In the genomic region with DNA sequence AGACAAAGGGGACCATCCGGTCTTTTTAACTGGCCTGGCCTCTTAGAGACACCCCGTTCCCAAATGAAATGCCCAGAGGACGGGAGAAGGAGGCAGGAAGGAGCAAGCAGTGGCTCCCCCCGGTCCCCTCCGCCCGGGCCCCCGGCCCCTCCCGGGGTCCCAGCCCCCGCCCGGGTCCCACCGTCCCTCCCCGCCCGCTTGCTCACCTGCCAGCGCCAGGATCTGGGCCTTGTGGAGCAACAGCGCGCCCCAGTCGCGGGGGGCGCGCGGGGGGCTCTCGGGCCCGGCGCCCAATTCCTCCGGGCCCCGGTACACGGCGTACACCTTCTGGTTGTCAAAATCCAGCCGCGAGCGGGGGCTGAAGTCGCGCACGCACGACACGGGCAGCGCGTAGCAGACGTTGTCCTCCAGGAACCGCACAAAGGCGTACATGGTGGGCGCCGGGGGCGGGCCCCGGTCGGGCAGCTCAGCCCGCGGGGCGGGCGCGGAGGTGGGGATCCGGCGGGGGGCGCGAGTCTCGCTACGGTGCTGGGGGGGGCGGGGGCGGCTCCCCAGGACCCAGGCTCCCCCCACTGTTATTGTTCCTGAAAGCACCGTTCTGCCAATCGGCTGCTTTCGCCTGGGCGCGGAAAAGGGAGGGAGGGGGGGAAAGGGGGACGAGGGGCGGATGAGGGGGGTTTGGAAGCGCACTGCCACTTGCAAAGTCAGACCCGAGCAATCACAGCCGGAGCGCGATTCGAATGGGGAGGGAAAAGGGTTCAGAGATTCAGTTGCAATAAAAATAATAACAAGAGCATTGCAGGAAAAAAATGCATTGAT, we compare ENCODE assay signal across 8 cellular contexts. TPM values are rescaled to one million over a fixed set of nuclear protein-coding genes. Genes with fewer than 3 reads are reported as not detected.
A peak's percentile ranks its signal among the peaks of the same experiment; 100 is the strongest.
DNase-seq lines count a peak whose midpoint lies in the region; ATAC-seq and TF ChIP-seq lines count a peak whose summit lies in the region.

Gene BEND5 (minus strand): TSS at position 492 of the 819 bp plus-strand sequence. CDS start 60 bp downstream, at position 432.

- DNase-seq in Ammon's horn (ENCODE audit: low spot score) (peak; percentile 86), PC-3 (peak; percentile 18), hippocampal formation (lab: John Stamatoyannopoulos, UW) (peak; percentile 64 to 72), retinal pigment epithelial cell (ENCODE audit: low read depth) (peak; percentile 19), aorta (peak; percentile 66 to 86)
- peak; percentile 72 for DNase-seq in activated naive CD8-positive, alpha-beta T cell treated with anti-CD3 and anti-CD28 coated beads, Interleukin-2, amount 50 U/mL, for 24 hours

- H3K27ac ChIP-seq in PC-3 (ENCODE audit: low read length) (no peak within 1 kb of the TSS), aorta (ENCODE audit: low read depth in 1 of 2, low read length in 2 of 2) (peak within 1 kb of the TSS; percentile 86 to 96)

- peak within 1 kb of the TSS; percentile 84 for H3K4me2 ChIP-seq in PC-3 (ENCODE audit: low read length)

- peak; percentile 40 for ATAC-seq in HG03175 (IDR thresholded peaks at IDR 0.05; ENCODE audit: unreplicated experiment)
- peak; percentile 62 for ATAC-seq in PC-3
- peak; percentile 64 for ATAC-seq in activated naive CD8-positive, alpha-beta T cell treated with anti-CD3 and anti-CD28 coated beads, Interleukin-2, amount 50 U/mL, for 24 hours
- ATAC-seq in aorta (ENCODE audit: low FRiP score), result peak; percentile 78
- no peak for ATAC-seq in GM21737 (IDR thresholded peaks at IDR 0.05; ENCODE audit: unreplicated experiment)

- H4K20me1 ChIP-seq in PC-3 (ENCODE audit: low read length), result no peaks in the 10 kb centered on the region

- H3K4me3 Mint-ChIP-seq in activated naive CD8-positive, alpha-beta T cell treated with anti-CD3 and anti-CD28 coated beads, Interleukin-2, amount 50 U/mL, for 24 hours, result peak within 1 kb of the TSS; percentile 94

- no peaks in the 10 kb centered on the region for H3K36me3 ChIP-seq in PC-3 (ENCODE audit: low read depth, low read length)
- H3K36me3 ChIP-seq in aorta (ENCODE audit: control insufficient read depth in 1 of 2, insufficient read depth in 2 of 2, low read length in 1 of 2), result no peaks in the 10 kb centered on the region

- 0 to 1% methylated on average over 46 to 72 of the region's 72 CpGs for WGBS in aorta, 2 donors

- POLR2A ChIA-PET in PC-3 (lab: Charles Lee; ENCODE audit: unreplicated experiment), result no interaction called here

- peak within 1 kb of the TSS; percentile 29; the same call in 1 of the 2 replicates for H3K9ac ChIP-seq in PC-3 (ENCODE audit: low read length)

- CTCF ChIA-PET in PC-3 (lab: Charles Lee), result no interaction called here

- no TSS peak for BruUV-seq in PC-3 (replicated peaks; lab: Mats Ljungman, UMichigan)

- H3K79me2 ChIP-seq in PC-3 (ENCODE audit: low read length), result no peaks in the 10 kb centered on the region

- H2AFZ ChIP-seq in PC-3 (ENCODE audit: low read length), result peak within 1 kb of the TSS; percentile 67

- peak within 1 kb of the TSS; percentile 69 for H3K4me3 ChIP-seq in PC-3 (ENCODE audit: low read length)
- H3K4me3 ChIP-seq in retinal pigment epithelial cell (ENCODE audit: low read length), result peak within 1 kb of the TSS; percentile 73
- peak within 1 kb of the TSS; percentile 96 to 97 for H3K4me3 ChIP-seq in aorta (ENCODE audit: low read length in 2 of 2)

- peaks cover 47% of the 10 kb centered on the region for H3K4me1 Mint-ChIP-seq in activated naive CD8-positive, alpha-beta T cell treated with anti-CD3 and anti-CD28 coated beads, Interleukin-2, amount 50 U/mL, for 24 hours

- H3K36me3 Mint-ChIP-seq in activated naive CD8-positive, alpha-beta T cell treated with anti-CD3 and anti-CD28 coated beads, Interleukin-2, amount 50 U/mL, for 24 hours (ENCODE audit: low read depth), result peaks cover 14% of the 10 kb centered on the region

- peak within 1 kb of the TSS; percentile 82 for H3K27ac Mint-ChIP-seq in activated naive CD8-positive, alpha-beta T cell treated with anti-CD3 and anti-CD28 coated beads, Interleukin-2, amount 50 U/mL, for 24 hours

- no peaks in the 10 kb centered on the region for H3K27me3 Mint-ChIP-seq in activated naive CD8-positive, alpha-beta T cell treated with anti-CD3 and anti-CD28 coated beads, Interleukin-2, amount 50 U/mL, for 24 hours

- H3K9me3 ChIP-seq in PC-3 (ENCODE audit: low read length) (no peaks in the 10 kb centered on the region), aorta (ENCODE audit: control insufficient read depth, low read length) (no peaks in the 10 kb centered on the region)

- no peaks in the 10 kb centered on the region for H3K9me3 Mint-ChIP-seq in activated naive CD8-positive, alpha-beta T cell treated with anti-CD3 and anti-CD28 coated beads, Interleukin-2, amount 50 U/mL, for 24 hours

- H3F3A ChIP-seq in PC-3 (ENCODE audit: low read length, unreplicated experiment), result no peaks in the 10 kb centered on the region

- H3K9me2 ChIP-seq in PC-3 (replicated peaks; ENCODE audit: low read length), result no peaks in the 10 kb centered on the region

- intact Hi-C loops in PC-3 (cut with micrococcal nuclease) (no loop called here), aorta (cut with DNase I) (loop anchor here in 1 of 2 donors (5.0 kb wide), 2 partner anchors 34 to 94 kb away; no protein-coding TSS in a partner anchor)

- H3K27me3 ChIP-seq in PC-3 (ENCODE audit: low read length) (no peaks in the 10 kb centered on the region), aorta (ENCODE audit: control insufficient read depth in 1 of 2, insufficient read depth in 2 of 2, low read length in 1 of 2) (no peaks in the 10 kb centered on the region)

- H3K4me1 ChIP-seq in PC-3 (ENCODE audit: insufficient read depth, low read length), result peaks cover 8% of the 10 kb centered on the region; the same call in 1 of the 2 replicates
- H3K4me1 ChIP-seq in aorta (ENCODE audit: control insufficient read depth in 1 of 2, insufficient read depth in 2 of 2, low read length in 2 of 2), result peaks cover 1 to 15% of the 10 kb centered on the region in 2 donors

- TF ChIP-seq CTCF in PC-3 (conservative IDR thresholded peaks at IDR 0.05; ENCODE audit: low read depth, low read length) (no peak), retinal pigment epithelial cell (conservative IDR thresholded peaks at IDR 0.05; ENCODE audit: low read depth, low read length) (no peak)

RNA-seq across cellular contexts. Expression of gene BEND5, which starts in this region (rescaled TPM):
- total RNA-seq in PC-3 (2014; rRNA removed) (1.9 and 3.1 TPM in 2 replicates), aorta (10 to 100 TPM in 1 of 2 donors, 1 to 10 TPM in 1; 6.6 to 11.2 TPM)
- 1 to 10 TPM; 2.1 to 7.5 TPM for polyA plus RNA-seq in aorta

Comparison
In these comparisons a context has a peak if more than half of its experiments do, and no peak if none do; other contexts are left out.
1. DNase-seq: peak in every context shown above with its lines; median percentile 86 in Ammon's horn; 76 in aorta; 72 in activated naive CD8-positive, alpha-beta T cell treated with anti-CD3 and anti-CD28 coated beads, Interleukin-2, amount 50 U/mL, for 24 hours; 68 in hippocampal formation; 19 in retinal pigment epithelial cell; 18 in PC-3.